Comparison of ENCODE assay signal across 8 cellular contexts in the genomic region with DNA sequence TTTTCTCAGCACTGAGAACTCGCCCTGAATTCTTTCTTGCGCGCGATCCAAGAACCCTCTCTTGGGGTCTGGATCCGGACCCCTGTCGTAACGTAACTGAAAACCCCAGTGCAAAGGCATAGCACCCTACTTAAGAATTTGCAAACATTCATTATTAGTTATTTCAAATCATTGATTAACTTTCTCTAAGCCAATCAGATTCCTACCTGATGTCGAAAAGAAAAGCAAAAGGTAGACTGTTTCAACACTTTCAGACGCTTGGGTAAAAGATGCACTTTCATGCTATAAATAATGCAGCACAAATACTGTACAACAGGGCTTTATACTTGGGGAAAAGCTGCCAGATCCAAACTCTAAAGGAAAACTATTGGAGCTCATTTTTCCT. TPM values are rescaled to one million over a fixed set of nuclear protein-coding genes. Genes with fewer than 3 reads are reported as not detected.
DNase-seq lines count a peak whose midpoint lies in the region; ATAC-seq and TF ChIP-seq lines count a peak whose summit lies in the region.

No MANE protein-coding gene starts in this region.

- peak overlapping the region; percentile 69 for H3K9ac ChIP-seq in GM23248
- H3K9ac ChIP-seq in SU-DHL-6 (ENCODE audit: low read length), result peak overlapping the region; percentile 64
- peak overlapping the region; percentile 12 for H3K9ac ChIP-seq in iPS-18a (ENCODE audit: low read length)
- H3K9ac ChIP-seq in smooth muscle cell (ENCODE audit: low read depth), result peak overlapping the region; percentile 45

- peak overlapping the region; percentile 46 for H3K27ac ChIP-seq in GM23248
- peak overlapping the region; percentile 63 for H3K27ac ChIP-seq in SU-DHL-6 (ENCODE audit: low read depth, low read length)
- H3K27ac ChIP-seq in iPS-18a (ENCODE audit: low read length), result no peak overlapping the region
- H3K27ac ChIP-seq in smooth muscle cell (ENCODE audit: low read depth), result peak overlapping the region; percentile 63
- peak overlapping the region in 1 of 3 donors; percentile 55 for H3K27ac ChIP-seq in thyroid gland

- H3K4me3 ChIP-seq in GM23248, result peak overlapping the region; percentile 73
- H3K4me3 ChIP-seq in SU-DHL-6 (ENCODE audit: insufficient read depth, low read length, poor library complexity, severe bottlenecking), result peak overlapping the region; percentile 56
- peak overlapping the region; percentile 99 for H3K4me3 ChIP-seq in iPS-18a (ENCODE audit: low read length)
- H3K4me3 ChIP-seq in smooth muscle cell, result peak overlapping the region; percentile 52
- peak overlapping the region in 1 of 3 donors; percentile 15 for H3K4me3 ChIP-seq in thyroid gland (replicated peaks in 1 of 3)

- H3K9me2 ChIP-seq in GM23248 (ENCODE audit: insufficient read depth) (no peaks in the 10 kb centered on the region), SU-DHL-6 (replicated peaks; ENCODE audit: insufficient read depth, low read length) (no peaks in the 10 kb centered on the region)

- in situ Hi-C loops in GM23248 (cut with MboI), result no loop called here

- H3K36me3 ChIP-seq in GM23248 (ENCODE audit: low read depth) (peaks cover 5% of the 10 kb centered on the region; the same call in 1 of the 2 replicates), SU-DHL-6 (ENCODE audit: low read length) (no peaks in the 10 kb centered on the region; the same call in 1 of the 2 replicates), iPS-18a (ENCODE audit: control insufficient read depth, low read depth, low read length) (no peaks in the 10 kb centered on the region), smooth muscle cell (ENCODE audit: low read depth) (no peaks in the 10 kb centered on the region), thyroid gland (peaks cover 0 to under 1% of the 10 kb centered on the region in 2 donors)

- H3K9me3 Mint-ChIP-seq in endothelial cell (ENCODE audit: unreplicated experiment), result no peaks in the 10 kb centered on the region

- TF ChIP-seq CTCF in SU-DHL-6 (IDR thresholded peaks at IDR 0.05; ENCODE audit: insufficient read depth, low read length, poor library complexity, severe bottlenecking) (no peak), smooth muscle cell (IDR thresholded peaks at IDR 0.05; ENCODE audit: borderline replicate concordance, insufficient read depth, poor library complexity, severe bottlenecking) (no peak), endothelial cell (IDR thresholded peaks at IDR 0.05; ENCODE audit: unreplicated experiment) (no peak), thyroid gland (IDR thresholded peaks at IDR 0.05) (no peak)

- no peaks in the 10 kb centered on the region for H3K27me3 ChIP-seq in GM23248 (replicated peaks; ENCODE audit: insufficient read depth)
- H3K27me3 ChIP-seq in SU-DHL-6 (ENCODE audit: low read length), result no peaks in the 10 kb centered on the region
- H3K27me3 ChIP-seq in iPS-18a (ENCODE audit: control insufficient read depth, insufficient read depth, low read length), result peaks cover 7% of the 10 kb centered on the region
- H3K27me3 ChIP-seq in smooth muscle cell (ENCODE audit: low read depth), result no peaks in the 10 kb centered on the region
- H3K27me3 ChIP-seq in thyroid gland, result no peaks in the 10 kb centered on the region

- peaks cover 16% of the 10 kb centered on the region for H3K79me2 ChIP-seq in GM23248 (ENCODE audit: insufficient read depth)
- H3K79me2 ChIP-seq in SU-DHL-6 (ENCODE audit: insufficient read depth, low read length), result peaks cover 15% of the 10 kb centered on the region; the same call in 1 of the 2 replicates
- H3K79me2 ChIP-seq in smooth muscle cell (ENCODE audit: low read depth), result no peaks in the 10 kb centered on the region

- H3K4me3 Mint-ChIP-seq in endothelial cell (ENCODE audit: unreplicated experiment), result no peak overlapping the region

- no peaks in the 10 kb centered on the region for H4K20me1 ChIP-seq in GM23248 (ENCODE audit: insufficient read depth)
- no peaks in the 10 kb centered on the region for H4K20me1 ChIP-seq in SU-DHL-6 (ENCODE audit: low read depth, low read length)
- H4K20me1 ChIP-seq in smooth muscle cell (ENCODE audit: low read depth), result no peaks in the 10 kb centered on the region

- H2AFZ ChIP-seq in GM23248 (peak overlapping the region; percentile 94), SU-DHL-6 (ENCODE audit: low read depth, low read length, severe bottlenecking) (peak overlapping the region; percentile 89), smooth muscle cell (ENCODE audit: low read depth) (peak overlapping the region; percentile 97)

- H3F3A ChIP-seq in GM23248 (ENCODE audit: insufficient read depth) (no peaks in the 10 kb centered on the region), SU-DHL-6 (ENCODE audit: insufficient read depth) (peaks cover 23% of the 10 kb centered on the region; the same call in 1 of the 2 replicates), smooth muscle cell (ENCODE audit: low read depth) (no peaks in the 10 kb centered on the region)

- H3K36me3 Mint-ChIP-seq in endothelial cell (ENCODE audit: low read depth, unreplicated experiment), result no peaks in the 10 kb centered on the region

- ATAC-seq in GM21529 (IDR thresholded peaks at IDR 0.05; ENCODE audit: unreplicated experiment) (no peak), sciatic nerve (no peak)

- TF ChIP-seq POLR2A in thyroid gland (IDR thresholded peaks at IDR 0.05), result no peak

- DNase-seq in GM23248 (no peak), smooth muscle cell (lab: John Stamatoyannopoulos, UW; ENCODE audit: unreplicated experiment) (no peak), endothelial cell (ENCODE audit: low spot score) (no peak), thyroid gland (no peak), sciatic nerve (ENCODE audit: low spot score) (no peak)

- peaks cover 4% of the 10 kb centered on the region for H3K27me3 Mint-ChIP-seq in endothelial cell (ENCODE audit: unreplicated experiment)

- intact Hi-C loops in thyroid gland (cut with DNase I), result no loop called here
- intact Hi-C loops in sciatic nerve (cut with DNase I), result no loop called here

- WGBS in GM23248 (ENCODE audit: low coverage in 1 of 2, low lambda C conversion rate in 2 of 2, missing lambda C conversion rate in 2 of 2), 2 experiments, result 83 to 85% methylated on average over 9 of the region's 9 CpGs
- 92% methylated on average over 9 of the region's 9 CpGs for WGBS in smooth muscle cell (ENCODE audit: low lambda C conversion rate)
- WGBS in thyroid gland, 2 donors, result 67 to 73% methylated on average over 9 of the region's 9 CpGs

- H3K4me1 Mint-ChIP-seq in endothelial cell (ENCODE audit: unreplicated experiment), result no peaks in the 10 kb centered on the region

- H3K9me3 ChIP-seq in GM23248 (ENCODE audit: low read depth) (no peaks in the 10 kb centered on the region), SU-DHL-6 (ENCODE audit: insufficient read depth, low read length) (no peaks in the 10 kb centered on the region), iPS-18a (ENCODE audit: control insufficient read depth, low read depth, low read length) (no peaks in the 10 kb centered on the region), smooth muscle cell (replicated peaks; ENCODE audit: low read depth) (no peaks in the 10 kb centered on the region), thyroid gland (no peaks in the 10 kb centered on the region)

- peak overlapping the region; percentile 85 for H3K4me2 ChIP-seq in GM23248 (ENCODE audit: unreplicated experiment)
- peak overlapping the region; percentile 98 for H3K4me2 ChIP-seq in SU-DHL-6 (ENCODE audit: low read depth, low read length, poor library complexity, severe bottlenecking)
- H3K4me2 ChIP-seq in smooth muscle cell, result peak overlapping the region; percentile 91

- H3K4me1 ChIP-seq in GM23248 (ENCODE audit: insufficient read depth), result peaks cover 6% of the 10 kb centered on the region; the same call in 1 of the 2 replicates
- no peaks in the 10 kb centered on the region for H3K4me1 ChIP-seq in iPS-18a (ENCODE audit: control insufficient read depth, low read depth, low read length)
- peaks cover 12% of the 10 kb centered on the region for H3K4me1 ChIP-seq in smooth muscle cell (ENCODE audit: low read depth)
- H3K4me1 ChIP-seq in thyroid gland, result peaks cover 7 to 10% of the 10 kb centered on the region in 2 donors

- H3K27ac Mint-ChIP-seq in endothelial cell (ENCODE audit: unreplicated experiment), result no peak overlapping the region

RNA-seq across cellular contexts. Expression of a gene that starts 0.8 kb away (rescaled TPM):
- 23.7 and 63.7 TPM in 2 replicates for total RNA-seq in GM23248 (2014; rRNA removed; shearing (Covaris generic))
- polyA plus RNA-seq in GM23248 (2016; fragmentation: Nextera tagmentation; extraction: Ambion mirVana) (15.9 and 17.3 TPM in 2 replicates), smooth muscle cell (13.5 and 14.0 TPM in 2 replicates)
- total RNA-seq in smooth muscle cell (33.5 and 38.5 TPM in 2 replicates), endothelial cell (ENCODE audit: unreplicated experiment) (35.8 TPM), thyroid gland (10 to 100 TPM; 62.9 to 92.9 (median 82.0) TPM), sciatic nerve (70.5 TPM)

Comparison
In these comparisons a context has a peak if more than half of its experiments do, and no peak if none do; other contexts are left out.
1. H3K9ac ChIP-seq: peak in every context shown above with its lines; median percentile 69 in GM23248; 64 in SU-DHL-6; 45 in smooth muscle cell; 12 in iPS-18a.